ENCODE assay signal across 8 cellular contexts in genomic region chr16:1990336-1991134, GRCh38. TPM values are rescaled to one million over a fixed set of nuclear protein-coding genes. Genes with fewer than 3 reads are reported as not detected.
DNase-seq lines count a peak whose midpoint lies in the region; ATAC-seq and TF ChIP-seq lines count a peak whose summit lies in the region.

No MANE protein-coding gene starts in this region.

- H3K14ac ChIP-seq in neuronal stem cell (ENCODE audit: low read length): peak overlapping the region; percentile 76

- peak overlapping the region; percentile 88 for H2BK120ac ChIP-seq in neuronal stem cell (ENCODE audit: low read depth, low read length)

- H2AK5ac ChIP-seq in neuronal stem cell (ENCODE audit: low read depth, low read length): peak overlapping the region; percentile 94

- H2BK5ac ChIP-seq in neuronal stem cell (ENCODE audit: low read length): peak overlapping the region; percentile 98

- no peak for ATAC-seq in GM19035 (IDR thresholded peaks at IDR 0.05; ENCODE audit: unreplicated experiment)

- H3K27me3 ChIP-seq in neuronal stem cell (ENCODE audit: control insufficient read depth in 3 of 3, insufficient read depth in 3 of 3, low read depth in 1 of 3, low read length in 3 of 3): peaks cover 18 to 37% (median 34%) of the 10 kb centered on the region in 3 experiments

- in situ Hi-C loops in KBM-7 (cut with MboI; ENCODE audit: low pct_unique_long_range_greater_than_20kb, low sequenced_read_pairs): no loop called here

- H3K27ac ChIP-seq in coronary artery (no peak overlapping the region), neuronal stem cell (replicated peaks; ENCODE audit: low read length) (no peak overlapping the region)

- no peak overlapping the region for H3K4ac ChIP-seq in neuronal stem cell (ENCODE audit: low read length)

- H3K36me3 ChIP-seq in neuronal stem cell (replicated peaks in 1 of 2; ENCODE audit: control insufficient read depth in 2 of 2, insufficient read depth in 2 of 2, low read length in 2 of 2): peaks cover 18 to 23% of the 10 kb centered on the region in 2 donors

- H4K91ac ChIP-seq in neuronal stem cell (ENCODE audit: low read depth, low read length, poor library complexity): no peak overlapping the region

- peaks cover 0 to 4% of the 10 kb centered on the region in 2 donors for H3K9me3 ChIP-seq in neuronal stem cell (replicated peaks in 1 of 2; ENCODE audit: control insufficient read depth in 2 of 2, insufficient read depth in 1 of 2, low read depth in 1 of 2, low read length in 2 of 2)

- H2BK12ac ChIP-seq in neuronal stem cell (ENCODE audit: low read length): peak overlapping the region; percentile 73

- H3K23ac ChIP-seq in neuronal stem cell (ENCODE audit: low read depth, low read length, poor library complexity): peak overlapping the region; percentile 96

- DNase-seq in activated CD4-positive, CD25-positive, alpha-beta regulatory T cell treated with anti-CD3 and anti-CD28 coated beads, Interleukin-2, amount 50 U/mL, for 72 hours: peak; percentile 49
- no peak for DNase-seq in activated CD4-positive, CD25-positive, alpha-beta regulatory T cell (lab: John Stamatoyannopoulos, UW)
- peak; percentile 57 for DNase-seq in NCI-H748 (lab: John Stamatoyannopoulos, UW; ENCODE audit: unreplicated experiment)
- no peak for DNase-seq in coronary artery (ENCODE audit: low spot score)
- DNase-seq in neuronal stem cell (ENCODE audit: low spot score): no peak
- no peak for DNase-seq in KBM-7
- DNase-seq in UCSD-AML1 (lab: John Stamatoyannopoulos, UW; ENCODE audit: unreplicated experiment): no peak

- H3K18ac ChIP-seq in neuronal stem cell (ENCODE audit: low read length): peak overlapping the region; percentile 97

- H3K4me3 ChIP-seq in coronary artery: peak overlapping the region; percentile 58
- H3K4me3 ChIP-seq in neuronal stem cell (ENCODE audit: low read length in 2 of 2): peak overlapping the region; percentile 41 to 78

- H3K4me1 ChIP-seq in neuronal stem cell (ENCODE audit: control insufficient read depth in 2 of 2, insufficient read depth in 1 of 2, low read depth in 1 of 2, low read length in 2 of 2): peaks cover 12 to 18% of the 10 kb centered on the region in 2 donors

- TF ChIP-seq CTCF in coronary artery (IDR thresholded peaks at IDR 0.05): no peak

- peak overlapping the region; percentile 88 for H2BK15ac ChIP-seq in neuronal stem cell (ENCODE audit: low read length)

- peak overlapping the region; percentile 80 for H3K4me2 ChIP-seq in neuronal stem cell (ENCODE audit: insufficient read depth, low read length, poor library complexity, severe bottlenecking)

- peaks cover 4% of the 10 kb centered on the region for H3K79me1 ChIP-seq in neuronal stem cell (ENCODE audit: low read depth, low read length)

- H2AFZ ChIP-seq in neuronal stem cell (ENCODE audit: low read length): peak overlapping the region; percentile 87

- peak overlapping the region; percentile 50 for H3K9ac ChIP-seq in neuronal stem cell (ENCODE audit: low read depth, low read length, poor library complexity)

- WGBS in neuronal stem cell (ENCODE audit: extremely low coverage in 2 of 2, insufficient read length in 2 of 2, insufficient replicate concordance in 1 of 2), 2 donors: no CpG with 5 or more reads among the region's 52 CpGs

- H4K8ac ChIP-seq in neuronal stem cell (ENCODE audit: low read depth, low read length): no peak overlapping the region

RNA-seq across cellular contexts. Expression of gene SYNGR3, which starts 0.8 kb away (rescaled TPM):
- polyA plus RNA-seq in neuronal stem cell (2013, experiment 1 of 2): 17.3 TPM
- 17.9 TPM for polyA plus RNA-seq in neuronal stem cell (2013, experiment 2 of 2)

RNA-seq across cellular contexts. Expression of gene GFER, which starts 6.5 kb away (rescaled TPM):
- 32.3 TPM for polyA plus RNA-seq in neuronal stem cell (2013, experiment 1 of 2)
- polyA plus RNA-seq in neuronal stem cell (2013, experiment 2 of 2): 33.5 TPM

RNA-seq across cellular contexts. Expression of gene NOXO1, which starts 9.3 kb away (rescaled TPM):
- 0.14 TPM for polyA plus RNA-seq in neuronal stem cell (2013, experiment 1 of 2)
- 0.08 TPM for polyA plus RNA-seq in neuronal stem cell (2013, experiment 2 of 2)

RNA-seq across cellular contexts. Expression of gene TBL3, which starts 18.7 kb away (rescaled TPM):
- 20.3 TPM for polyA plus RNA-seq in neuronal stem cell (2013, experiment 1 of 2)
- 19.7 TPM for polyA plus RNA-seq in neuronal stem cell (2013, experiment 2 of 2)

RNA-seq across cellular contexts. Expression of gene ZNF598, which starts 19.1 kb away (rescaled TPM):
- 21.3 TPM for polyA plus RNA-seq in neuronal stem cell (2013, experiment 1 of 2)
- 20.9 TPM for polyA plus RNA-seq in neuronal stem cell (2013, experiment 2 of 2)

Comparison
In these comparisons a context has a peak if more than half of its experiments do, and no peak if none do; other contexts are left out.
1. DNase-seq: peak in activated CD4-positive, CD25-positive, alpha-beta regulatory T cell treated with anti-CD3 and anti-CD28 coated beads, Interleukin-2, amount 50 U/mL, for 72 hours (single experiment) and NCI-H748 (single experiment); none in activated CD4-positive, CD25-positive, alpha-beta regulatory T cell (0 of 4), coronary artery (single experiment), neuronal stem cell (single experiment), KBM-7 (single experiment) and UCSD-AML1 (single experiment).